ENCODE assay signal across 8 cellular contexts in genomic region chr3:25781758-25782594, GRCh38. TPM values are rescaled to one million over a fixed set of nuclear protein-coding genes. Genes with fewer than 3 reads are reported as not detected.
A peak's percentile ranks its signal among the peaks of the same experiment; 100 is the strongest.
DNase-seq lines count a peak whose midpoint lies in the region; ATAC-seq, FAIRE-seq and TF ChIP-seq lines count a peak whose summit lies in the region.

No MANE protein-coding gene starts in this region.

- intact Hi-C loops in colonic mucosa (cut with DNase I): loop anchor here (5.0 kb wide), 1 partner anchor 120 kb away; the partner anchor contains the start of gene TOP2B
- intact Hi-C loops in pancreas (cut with DNase I): loop anchor here in 1 of 3 donors (10.0 kb wide), 1 partner anchor 117 kb away; the partner anchor contains the start of gene TOP2B

- ATAC-seq in GM21526 (IDR thresholded peaks at IDR 0.05; ENCODE audit: low FRiP score, unreplicated experiment) (peak; percentile 68), pancreas (no peak)

- H3K27ac ChIP-seq in HUES6 (ENCODE audit: low read depth, low read length) (no peak overlapping the region), colonic mucosa (no peak overlapping the region), pancreas (no peak overlapping the region)

- H3K27me3 ChIP-seq in HUES6 (ENCODE audit: control insufficient read depth, insufficient read depth, low read length) (no peaks in the 10 kb centered on the region; the same call in 1 of the 2 replicates), colonic mucosa (no peaks in the 10 kb centered on the region), pancreas (no peaks in the 10 kb centered on the region)

- H3K36me3 ChIP-seq in HUES6 (ENCODE audit: control insufficient read depth, insufficient read depth, low read length) (peaks cover 15% of the 10 kb centered on the region), colonic mucosa (no peaks in the 10 kb centered on the region), pancreas (peaks cover 0 to 7% (median 6%) of the 10 kb centered on the region in 3 donors)

- no peak for FAIRE-seq in pancreas (lab: Jason Lieb, UNC)
- FAIRE-seq in HTR-8/SVneo (lab: Jason Lieb, UNC): no peak

- DNase-seq in GM13976 (ENCODE audit: low spot score) (peak; percentile 71), colonic mucosa (no peak), pancreas (no peak), kidney glomerular epithelial cell (lab: John Stamatoyannopoulos, UW) (no peak), NCI-H1417 treated with DMSO at 0.1 percent for 48 hours (lab: John Stamatoyannopoulos, UW) (no peak), HTR-8/SVneo (ENCODE audit: insufficient read length, low spot score) (no peak)

- no peak overlapping the region for H3K9ac ChIP-seq in HUES6 (ENCODE audit: low read length)
- H3K9ac ChIP-seq in colonic mucosa (ENCODE audit: low read depth in 2 of 2, low read length in 2 of 2): peak overlapping the region; percentile 58 to 77

- in situ Hi-C loops in GM13976 (cut with MboI; ENCODE audit: low sequenced_read_pairs, unreplicated experiment): no loop called here

- no peaks in the 10 kb centered on the region for H3K9me3 ChIP-seq in HUES6 (ENCODE audit: control insufficient read depth, insufficient read depth, low read depth, low read length)
- no peaks in the 10 kb centered on the region for H3K9me3 ChIP-seq in colonic mucosa
- no peaks in the 10 kb centered on the region for H3K9me3 ChIP-seq in pancreas

- peaks cover 11% of the 10 kb centered on the region for H3K4me1 ChIP-seq in HUES6 (ENCODE audit: control insufficient read depth, insufficient read depth, low read length)
- peaks cover 5% of the 10 kb centered on the region for H3K4me1 ChIP-seq in colonic mucosa
- peaks cover 5 to 13% (median 8%) of the 10 kb centered on the region in 3 donors for H3K4me1 ChIP-seq in pancreas

- TF ChIP-seq CTCF in GM13976 (IDR thresholded peaks at IDR 0.05; ENCODE audit: borderline replicate concordance, control extremely low read depth, extremely low read depth, insufficient read depth, missing control alignments) (no peak), colonic mucosa (IDR thresholded peaks at IDR 0.05) (no peak), pancreas (IDR thresholded peaks at IDR 0.05) (no peak)

- peak overlapping the region; percentile 86 for H3K4me3 ChIP-seq in HUES6 (ENCODE audit: low read depth, low read length)
- peak overlapping the region; percentile 81 for H3K4me3 ChIP-seq in colonic mucosa
- H3K4me3 ChIP-seq in pancreas: peak overlapping the region; percentile 71 to 96 (median 82)

- 20 to 21% methylated on average over 3 of the region's 3 CpGs for WGBS in pancreas, 2 donors

RNA-seq across cellular contexts. Expression of gene NGLY1, which starts 1.3 kb away (rescaled TPM):
- total RNA-seq in colonic mucosa (10 to 100 TPM; 50.3 to 50.5 TPM), pancreas (10 to 100 TPM; 14.0 to 22.6 (median 21.9) TPM)
- 10 to 100 TPM; 17.6 to 22.4 TPM for polyA plus RNA-seq in pancreas

RNA-seq across cellular contexts. Expression of gene OXSM, which starts 7.9 kb away (rescaled TPM):
- total RNA-seq in colonic mucosa (10 to 100 TPM; 14.5 to 23.3 TPM), pancreas (1 to 10 TPM; 3.5 to 7.7 (median 6.4) TPM)
- 10 to 100 TPM in 1 of 2 donors, 1 to 10 TPM in 1; 8.9 to 13.8 TPM for polyA plus RNA-seq in pancreas
